28 cellular contexts compared by ENCODE assay signal in the genomic region with DNA sequence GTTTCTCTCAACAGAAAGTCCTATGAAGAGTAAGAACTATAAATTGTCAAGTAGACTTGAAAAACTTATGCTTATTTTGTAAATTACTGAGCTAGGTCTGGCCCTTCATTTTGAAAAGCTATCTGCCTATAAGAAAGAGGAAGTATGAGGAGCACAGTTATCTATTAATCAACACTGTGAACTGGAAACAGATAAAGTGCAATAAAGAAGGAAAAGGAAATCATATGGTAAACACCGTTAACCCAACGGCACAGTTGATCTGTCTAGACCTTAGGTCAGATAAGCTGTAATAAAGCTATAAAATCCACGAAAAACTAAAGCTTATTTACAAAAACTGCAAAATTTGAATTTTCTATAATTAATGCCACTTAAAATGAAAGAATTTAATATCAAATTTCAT.
DNase-seq lines count a peak whose midpoint lies in the region; ATAC-seq and TF ChIP-seq lines count a peak whose summit lies in the region.
"Had no signal": no experiment of that assay in that cellular context is flagged by ENCODE, and none has a peak within 500 bp of the region (broad histone marks: within the 10 kb centered on the region; RNA-seq: fewer than 3 reads in every experiment).

No MANE protein-coding gene starts in this region.

- H3K23ac ChIP-seq in neuronal stem cell (ENCODE audit: low read depth, low read length, poor library complexity), result no peak overlapping the region

- no peak overlapping the region for H3K4ac ChIP-seq in neuronal stem cell (ENCODE audit: low read length)

- H4K91ac ChIP-seq in neuronal stem cell (ENCODE audit: low read depth, low read length, poor library complexity), result no peak overlapping the region

- no peak overlapping the region for H2BK120ac ChIP-seq in neuronal stem cell (ENCODE audit: low read depth, low read length)

- no peak overlapping the region for H3K9ac ChIP-seq in neuronal stem cell (ENCODE audit: low read depth, low read length, poor library complexity)

- no peak for TF ChIP-seq CTCF in NB4 (IDR thresholded peaks at IDR 0.05; ENCODE audit: low read depth, low read length)
- no peak for TF ChIP-seq CTCF in body of pancreas (IDR thresholded peaks at IDR 0.05)

- H3K18ac ChIP-seq in neuronal stem cell (ENCODE audit: low read length), result no peak overlapping the region

- no peak overlapping the region for H2AK5ac ChIP-seq in neuronal stem cell (ENCODE audit: low read depth, low read length)

- H2BK12ac ChIP-seq in neuronal stem cell (ENCODE audit: low read length), result no peak overlapping the region

- H3K4me1 ChIP-seq in body of pancreas (peaks cover 37% of the 10 kb centered on the region), neuronal stem cell (ENCODE audit: control insufficient read depth in 2 of 2, insufficient read depth in 1 of 2, low read depth in 1 of 2, low read length in 2 of 2) (peaks cover 7 to 30% of the 10 kb centered on the region in 2 donors)
- H3K4me1 ChIP-seq: BE2C had no signal

- intact Hi-C loops in body of pancreas (cut with DNase I), result no loop called here

- H3K36me3 ChIP-seq in body of pancreas (replicated peaks in 1 of 2; ENCODE audit: insufficient read depth in 1 of 2, low read depth in 2 of 2), result no peaks in the 10 kb centered on the region
- H3K36me3 ChIP-seq in neuronal stem cell (replicated peaks in 1 of 2; ENCODE audit: control insufficient read depth in 2 of 2, insufficient read depth in 2 of 2, low read length in 2 of 2), result no peaks in the 10 kb centered on the region
- H3K36me3 ChIP-seq: BE2C had no signal

- no peak overlapping the region for H4K8ac ChIP-seq in neuronal stem cell (ENCODE audit: low read depth, low read length)

- H3K9me3 ChIP-seq in body of pancreas (no peaks in the 10 kb centered on the region), neuronal stem cell (replicated peaks in 1 of 2; ENCODE audit: control insufficient read depth in 2 of 2, insufficient read depth in 1 of 2, low read depth in 1 of 2, low read length in 2 of 2) (peaks cover 0 to 13% of the 10 kb centered on the region in 2 donors)
- H3K9me3 ChIP-seq: BE2C, psoas muscle had no signal

- H3K4me2 ChIP-seq in neuronal stem cell (ENCODE audit: insufficient read depth, low read length, poor library complexity, severe bottlenecking), result no peak overlapping the region
- H3K4me2 ChIP-seq: smooth muscle cell had no signal

- no peak overlapping the region for H2BK15ac ChIP-seq in neuronal stem cell (ENCODE audit: low read length)

- ATAC-seq in body of pancreas (no peak), HG02610 (IDR thresholded peaks at IDR 0.05; ENCODE audit: unreplicated experiment) (no peak), GM19328 (IDR thresholded peaks at IDR 0.05; ENCODE audit: unreplicated experiment) (no peak)
- ATAC-seq: HCT116; psoas muscle; SK-N-SH treated with all-trans-retinoic acid at 6 μM for 48 hours; stimulated activated naive CD8-positive, alpha-beta T cell treated with anti-CD3 and anti-CD28 coated beads, Interleukin-15, amount 100 ng/mL, for 72 hours had no signal

- H3K4me3 ChIP-seq in NB4 (ENCODE audit: low read depth, low read length), result no peak overlapping the region
- H3K4me3 ChIP-seq in body of pancreas, result no peak overlapping the region
- no peak overlapping the region for H3K4me3 ChIP-seq in neuronal stem cell (ENCODE audit: low read length in 2 of 2)
- H3K4me3 ChIP-seq: lung, psoas muscle, smooth muscle cell, tibial nerve had no signal

- peak overlapping the region in 3 of 4 donors; percentile 44 to 91 (median 63) for H3K27ac ChIP-seq in body of pancreas
- no peak overlapping the region for H3K27ac ChIP-seq in neuronal stem cell (replicated peaks; ENCODE audit: low read length)
- H3K27ac ChIP-seq: psoas muscle, RWPE1 had no signal

- H2AFZ ChIP-seq in neuronal stem cell (ENCODE audit: low read length), result no peak overlapping the region

- TF ChIP-seq POLR2A in NB4 (IDR thresholded peaks at IDR 0.05; ENCODE audit: extremely low read depth, insufficient read length) (no peak), body of pancreas (IDR thresholded peaks at IDR 0.05) (no peak)

- DNase-seq in SIG-M5 treated with dmso at 0.1 percent for 504 hours (lab: John Stamatoyannopoulos, UW; ENCODE audit: unreplicated experiment), result peak; percentile 8
- no peak for DNase-seq in SIG-M5 (lab: John Stamatoyannopoulos, UW)
- peak; percentile 41 for DNase-seq in NB4 (ENCODE audit: low read depth)
- no peak for DNase-seq in body of pancreas
- no peak for DNase-seq in neuronal stem cell (ENCODE audit: low spot score)
- DNase-seq in stimulated activated CD4-positive, alpha-beta T cell treated with anti-CD3 and anti-CD28 coated beads, Interleukin-4, amount 100 ng/mL, for 4 hours, result no peak
- DNase-seq: 8988T; activated CD4-positive, alpha-beta memory T cell treated with anti-CD3 and anti-CD28 coated beads, Interleukin-2, amount 10 ng/mL, durations not matched to agents 7 days and 5 days; activated effector memory CD4-positive, alpha-beta T cell treated with anti-CD3 and anti-CD28 coated beads, Interleukin-2, amount 50 U/mL, for 16 hours; BE2C; DND-41; effector CD4-positive, alpha-beta T cell; foreskin melanocyte; Karpas-422; NCI-H1436; NCI-H524; NK-92 treated with Interleukin-12 subunit alpha and Interleukin-12 subunit beta, amount 100 ng/mL, for 24 hours; psoas muscle; stimulated activated CD4-positive, alpha-beta T cell treated with anti-CD3 and anti-CD28 coated beads, Interleukin-2, amount 100 ng/mL, for 48 hours; stimulated activated naive CD8-positive, alpha-beta T cell treated with anti-CD3 and anti-CD28 coated beads, Interleukin-15, amount 100 ng/mL, for 72 hours had no signal

- no peak overlapping the region for H3K14ac ChIP-seq in neuronal stem cell (ENCODE audit: low read length)

- H3K79me1 ChIP-seq in neuronal stem cell (ENCODE audit: low read depth, low read length), result no peaks in the 10 kb centered on the region

- WGBS in body of pancreas, 2 donors, result 50 to 62% methylated on average over 3 of the region's 3 CpGs
- WGBS in neuronal stem cell (ENCODE audit: extremely low coverage in 2 of 2, insufficient read length in 2 of 2, insufficient replicate concordance in 1 of 2), 2 donors, result no CpG with 5 or more reads among the region's 3 CpGs

- H3K27me3 ChIP-seq in body of pancreas (no peaks in the 10 kb centered on the region), neuronal stem cell (ENCODE audit: control insufficient read depth in 3 of 3, insufficient read depth in 3 of 3, low read depth in 1 of 3, low read length in 3 of 3) (no peaks in the 10 kb centered on the region)
- H3K27me3 ChIP-seq: BE2C, tibial nerve had no signal

- no peak overlapping the region for H2BK5ac ChIP-seq in neuronal stem cell (ENCODE audit: low read length)

Comparison
In these comparisons a context has a peak if more than half of its experiments do, and no peak if none do; other contexts are left out.
1. DNase-seq: peak in SIG-M5 treated with dmso at 0.1 percent for 504 hours (single experiment) and NB4 (single experiment); none in SIG-M5 (single experiment), body of pancreas (0 of 4), neuronal stem cell (single experiment) and stimulated activated CD4-positive, alpha-beta T cell treated with anti-CD3 and anti-CD28 coated beads, Interleukin-4, amount 100 ng/mL, for 4 hours (0 of 2).